In genomic region chr7:12303096-12303495, GRCh38 we compare ENCODE assay signal across 22 cellular contexts.
DNase-seq lines count a peak whose midpoint lies in the region; ATAC-seq and TF ChIP-seq lines count a peak whose summit lies in the region.
"Had no signal": no experiment of that assay in that cellular context is flagged by ENCODE, and none has a peak within 500 bp of the region (broad histone marks: within the 10 kb centered on the region; RNA-seq: fewer than 3 reads in every experiment).

No MANE protein-coding gene starts in this region.

- H3K27ac ChIP-seq in cardiac muscle cell: peak overlapping the region; percentile 56
- H3K27ac ChIP-seq: C4-2B, dorsolateral prefrontal cortex, pancreas, sigmoid colon, thoracic aorta had no signal

- no peak overlapping the region for H3K4me3 ChIP-seq in cardiac muscle cell
- H3K4me3 ChIP-seq: dorsolateral prefrontal cortex, pancreas, sigmoid colon, thoracic aorta had no signal

- intact Hi-C loops in cardiac septum (cut with DNase I): no loop called here

- H3K4me3 Mint-ChIP-seq in type B pancreatic cell: no peak overlapping the region
- H3K4me3 Mint-ChIP-seq: central memory CD8-positive, alpha-beta T cell; natural killer cell; stimulated activated memory B cell treated with anti-CD40 and anti-IgM and Interleukin-4, amounts not matched to agents 10 μg/mL and 1 μg/mL and 100 μg/mL, for 72 hours; T-cell had no signal

- H3K36me3 ChIP-seq in cardiac muscle cell: no peaks in the 10 kb centered on the region
- H3K36me3 ChIP-seq: pancreas, sigmoid colon, thoracic aorta had no signal

- peaks cover 6% of the 10 kb centered on the region for H3K36me3 Mint-ChIP-seq in type B pancreatic cell
- H3K36me3 Mint-ChIP-seq: natural killer cell; stimulated activated memory B cell treated with anti-CD40 and anti-IgM and Interleukin-4, amounts not matched to agents 10 μg/mL and 1 μg/mL and 100 μg/mL, for 72 hours; T-cell had no signal

- DNase-seq in cardiac muscle cell (ENCODE audit: low read depth in 1 of 2, low spot score in 1 of 2) (no peak), cardiac septum (ENCODE audit: low spot score) (no peak), glomerular visceral epithelial cell (ENCODE audit: extremely low spot score) (peak; percentile 6), type B pancreatic cell (ENCODE audit: extremely low spot score, unreplicated experiment) (no peak), NCI-H748 (lab: John Stamatoyannopoulos, UW; ENCODE audit: unreplicated experiment) (no peak), UCSD-AML1 (lab: John Stamatoyannopoulos, UW; ENCODE audit: unreplicated experiment) (no peak), NCI-H2171 (lab: John Stamatoyannopoulos, UW) (no peak)
- DNase-seq: activated CD8-positive, alpha-beta memory T cell treated with anti-CD3 and anti-CD28 coated beads, Interleukin-2, amount 50 U/mL, for 48 hours; activated effector memory CD4-positive, alpha-beta T cell treated with Interleukin-2 at 50 U/mL for 16 hours; dorsolateral prefrontal cortex; GF-D8; mesenchymal stem cell; natural killer cell; pancreas; SHP77; sigmoid colon; T-cell had no signal

- H3K27me3 ChIP-seq in cardiac muscle cell: no peaks in the 10 kb centered on the region
- H3K27me3 ChIP-seq: dorsolateral prefrontal cortex, pancreas, sigmoid colon had no signal

- no peaks in the 10 kb centered on the region for H3K27me3 Mint-ChIP-seq in type B pancreatic cell
- H3K27me3 Mint-ChIP-seq: stimulated activated memory B cell treated with anti-CD40 and anti-IgM and Interleukin-4, amounts not matched to agents 10 μg/mL and 1 μg/mL and 100 μg/mL, for 72 hours; T-cell had no signal

- peak overlapping the region; percentile 17 for H3K27ac Mint-ChIP-seq in type B pancreatic cell
- H3K27ac Mint-ChIP-seq: natural killer cell; stimulated activated memory B cell treated with anti-CD40 and anti-IgM and Interleukin-4, amounts not matched to agents 10 μg/mL and 1 μg/mL and 100 μg/mL, for 72 hours; T-cell had no signal

- ATAC-seq in SK-N-SH treated with all-trans-retinoic acid at 6 μM for 48 hours: peak; percentile 88
- ATAC-seq: natural killer cell; pancreas; stimulated activated memory B cell treated with anti-CD40 and anti-IgM and Interleukin-4, amounts not matched to agents 10 μg/mL and 1 μg/mL and 100 μg/mL, for 72 hours; T-cell had no signal

- H3K9me3 ChIP-seq in cardiac muscle cell (ENCODE audit: low read depth): no peaks in the 10 kb centered on the region
- H3K9me3 ChIP-seq: pancreas, sigmoid colon, thoracic aorta had no signal

- H3K4me1 Mint-ChIP-seq in type B pancreatic cell (ENCODE audit: unreplicated experiment): peaks cover 16% of the 10 kb centered on the region
- H3K4me1 Mint-ChIP-seq: natural killer cell; stimulated activated memory B cell treated with anti-CD40 and anti-IgM and Interleukin-4, amounts not matched to agents 10 μg/mL and 1 μg/mL and 100 μg/mL, for 72 hours had no signal

- no peaks in the 10 kb centered on the region for H3K4me1 ChIP-seq in cardiac muscle cell (ENCODE audit: low read depth)
- H3K4me1 ChIP-seq: pancreas, sigmoid colon had no signal

- no peak for TF ChIP-seq CTCF in cardiac muscle cell (IDR thresholded peaks at IDR 0.05; ENCODE audit: low read depth, low read length)
- TF ChIP-seq CTCF in type B pancreatic cell (conservative IDR thresholded peaks at IDR 0.05): no peak

- peaks cover 10% of the 10 kb centered on the region for H3K9me3 Mint-ChIP-seq in type B pancreatic cell
- H3K9me3 Mint-ChIP-seq: central memory CD8-positive, alpha-beta T cell; natural killer cell; T-cell had no signal

TF ChIP-seq in SK-N-SH treated with all-trans-retinoic acid at 6 μM for 48 hours, 23 proteins besides CTCF, POLR2A, EP300 and RAD21:
- no peak for TF ChIP-seq ZNF70 (CRISPR knock-in tag; IDR thresholded peaks at IDR 0.05)
TF ChIP-seq in SK-N-SH treated with all-trans-retinoic acid at 6 μM for 48 hours: peak in this region for 0.
